1 cellular context compared by ENCODE assay signal in the genomic region with DNA sequence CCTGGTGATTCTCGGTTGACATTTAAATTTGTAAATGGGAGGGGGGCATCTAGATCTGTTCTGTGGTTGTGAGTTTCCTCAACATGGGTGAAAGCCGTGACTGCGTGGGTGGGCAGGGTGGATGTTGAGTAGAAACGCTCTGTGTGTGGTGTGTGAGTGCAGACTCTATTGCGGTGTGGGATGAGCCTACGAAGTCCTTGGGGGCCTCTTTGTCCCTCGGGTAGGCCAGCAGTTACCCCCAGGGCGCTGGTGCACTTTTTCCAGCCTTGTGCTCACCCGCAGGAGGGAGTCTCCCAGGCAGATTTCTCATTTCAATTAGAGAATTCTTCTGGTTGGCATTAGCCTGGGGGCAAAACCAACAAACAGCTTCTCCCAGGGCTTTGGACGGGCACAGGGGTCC.
TF ChIP-seq lines count a peak whose summit lies in the region.

No MANE protein-coding gene starts in this region.

TF ChIP-seq in HEK293, 187 proteins besides CTCF, POLR2A, EP300 and RAD21 (continued from another document):
- TF ChIP-seq, protein P1, sequence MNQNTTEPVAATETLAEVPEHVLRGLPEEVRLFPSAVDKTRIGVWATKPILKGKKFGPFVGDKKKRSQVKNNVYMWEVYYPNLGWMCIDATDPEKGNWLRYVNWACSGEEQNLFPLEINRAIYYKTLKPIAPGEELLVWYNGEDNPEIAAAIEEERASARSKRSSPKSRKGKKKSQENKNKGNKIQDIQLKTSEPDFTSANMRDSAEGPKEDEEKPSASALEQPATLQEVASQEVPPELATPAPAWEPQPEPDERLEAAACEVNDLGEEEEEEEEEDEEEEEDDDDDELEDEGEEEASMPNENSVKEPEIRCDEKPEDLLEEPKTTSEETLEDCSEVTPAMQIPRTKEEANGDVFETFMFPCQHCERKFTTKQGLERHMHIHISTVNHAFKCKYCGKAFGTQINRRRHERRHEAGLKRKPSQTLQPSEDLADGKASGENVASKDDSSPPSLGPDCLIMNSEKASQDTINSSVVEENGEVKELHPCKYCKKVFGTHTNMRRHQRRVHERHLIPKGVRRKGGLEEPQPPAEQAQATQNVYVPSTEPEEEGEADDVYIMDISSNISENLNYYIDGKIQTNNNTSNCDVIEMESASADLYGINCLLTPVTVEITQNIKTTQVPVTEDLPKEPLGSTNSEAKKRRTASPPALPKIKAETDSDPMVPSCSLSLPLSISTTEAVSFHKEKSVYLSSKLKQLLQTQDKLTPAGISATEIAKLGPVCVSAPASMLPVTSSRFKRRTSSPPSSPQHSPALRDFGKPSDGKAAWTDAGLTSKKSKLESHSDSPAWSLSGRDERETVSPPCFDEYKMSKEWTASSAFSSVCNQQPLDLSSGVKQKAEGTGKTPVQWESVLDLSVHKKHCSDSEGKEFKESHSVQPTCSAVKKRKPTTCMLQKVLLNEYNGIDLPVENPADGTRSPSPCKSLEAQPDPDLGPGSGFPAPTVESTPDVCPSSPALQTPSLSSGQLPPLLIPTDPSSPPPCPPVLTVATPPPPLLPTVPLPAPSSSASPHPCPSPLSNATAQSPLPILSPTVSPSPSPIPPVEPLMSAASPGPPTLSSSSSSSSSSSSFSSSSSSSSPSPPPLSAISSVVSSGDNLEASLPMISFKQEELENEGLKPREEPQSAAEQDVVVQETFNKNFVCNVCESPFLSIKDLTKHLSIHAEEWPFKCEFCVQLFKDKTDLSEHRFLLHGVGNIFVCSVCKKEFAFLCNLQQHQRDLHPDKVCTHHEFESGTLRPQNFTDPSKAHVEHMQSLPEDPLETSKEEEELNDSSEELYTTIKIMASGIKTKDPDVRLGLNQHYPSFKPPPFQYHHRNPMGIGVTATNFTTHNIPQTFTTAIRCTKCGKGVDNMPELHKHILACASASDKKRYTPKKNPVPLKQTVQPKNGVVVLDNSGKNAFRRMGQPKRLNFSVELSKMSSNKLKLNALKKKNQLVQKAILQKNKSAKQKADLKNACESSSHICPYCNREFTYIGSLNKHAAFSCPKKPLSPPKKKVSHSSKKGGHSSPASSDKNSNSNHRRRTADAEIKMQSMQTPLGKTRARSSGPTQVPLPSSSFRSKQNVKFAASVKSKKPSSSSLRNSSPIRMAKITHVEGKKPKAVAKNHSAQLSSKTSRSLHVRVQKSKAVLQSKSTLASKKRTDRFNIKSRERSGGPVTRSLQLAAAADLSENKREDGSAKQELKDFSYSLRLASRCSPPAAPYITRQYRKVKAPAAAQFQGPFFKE (tag by site-specific recombination; IDR thresholded peaks at IDR 0.05; ENCODE audit: borderline replicate concordance): no peak
- TF ChIP-seq, protein P2, sequence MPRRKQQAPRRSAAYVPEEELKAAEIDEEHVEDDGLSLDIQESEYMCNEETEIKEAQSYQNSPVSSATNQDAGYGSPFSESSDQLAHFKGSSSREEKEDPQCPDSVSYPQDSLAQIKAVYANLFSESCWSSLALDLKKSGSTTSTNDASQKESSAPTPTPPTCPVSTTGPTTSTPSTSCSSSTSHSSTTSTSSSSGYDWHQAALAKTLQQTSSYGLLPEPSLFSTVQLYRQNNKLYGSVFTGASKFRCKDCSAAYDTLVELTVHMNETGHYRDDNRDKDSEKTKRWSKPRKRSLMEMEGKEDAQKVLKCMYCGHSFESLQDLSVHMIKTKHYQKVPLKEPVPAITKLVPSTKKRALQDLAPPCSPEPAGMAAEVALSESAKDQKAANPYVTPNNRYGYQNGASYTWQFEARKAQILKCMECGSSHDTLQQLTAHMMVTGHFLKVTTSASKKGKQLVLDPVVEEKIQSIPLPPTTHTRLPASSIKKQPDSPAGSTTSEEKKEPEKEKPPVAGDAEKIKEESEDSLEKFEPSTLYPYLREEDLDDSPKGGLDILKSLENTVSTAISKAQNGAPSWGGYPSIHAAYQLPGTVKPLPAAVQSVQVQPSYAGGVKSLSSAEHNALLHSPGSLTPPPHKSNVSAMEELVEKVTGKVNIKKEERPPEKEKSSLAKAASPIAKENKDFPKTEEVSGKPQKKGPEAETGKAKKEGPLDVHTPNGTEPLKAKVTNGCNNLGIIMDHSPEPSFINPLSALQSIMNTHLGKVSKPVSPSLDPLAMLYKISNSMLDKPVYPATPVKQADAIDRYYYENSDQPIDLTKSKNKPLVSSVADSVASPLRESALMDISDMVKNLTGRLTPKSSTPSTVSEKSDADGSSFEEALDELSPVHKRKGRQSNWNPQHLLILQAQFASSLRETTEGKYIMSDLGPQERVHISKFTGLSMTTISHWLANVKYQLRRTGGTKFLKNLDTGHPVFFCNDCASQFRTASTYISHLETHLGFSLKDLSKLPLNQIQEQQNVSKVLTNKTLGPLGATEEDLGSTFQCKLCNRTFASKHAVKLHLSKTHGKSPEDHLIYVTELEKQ (tag by site-specific recombination; IDR thresholded peaks at IDR 0.05; ENCODE audit: borderline replicate concordance): no peak
- TF ChIP-seq, protein P3, sequence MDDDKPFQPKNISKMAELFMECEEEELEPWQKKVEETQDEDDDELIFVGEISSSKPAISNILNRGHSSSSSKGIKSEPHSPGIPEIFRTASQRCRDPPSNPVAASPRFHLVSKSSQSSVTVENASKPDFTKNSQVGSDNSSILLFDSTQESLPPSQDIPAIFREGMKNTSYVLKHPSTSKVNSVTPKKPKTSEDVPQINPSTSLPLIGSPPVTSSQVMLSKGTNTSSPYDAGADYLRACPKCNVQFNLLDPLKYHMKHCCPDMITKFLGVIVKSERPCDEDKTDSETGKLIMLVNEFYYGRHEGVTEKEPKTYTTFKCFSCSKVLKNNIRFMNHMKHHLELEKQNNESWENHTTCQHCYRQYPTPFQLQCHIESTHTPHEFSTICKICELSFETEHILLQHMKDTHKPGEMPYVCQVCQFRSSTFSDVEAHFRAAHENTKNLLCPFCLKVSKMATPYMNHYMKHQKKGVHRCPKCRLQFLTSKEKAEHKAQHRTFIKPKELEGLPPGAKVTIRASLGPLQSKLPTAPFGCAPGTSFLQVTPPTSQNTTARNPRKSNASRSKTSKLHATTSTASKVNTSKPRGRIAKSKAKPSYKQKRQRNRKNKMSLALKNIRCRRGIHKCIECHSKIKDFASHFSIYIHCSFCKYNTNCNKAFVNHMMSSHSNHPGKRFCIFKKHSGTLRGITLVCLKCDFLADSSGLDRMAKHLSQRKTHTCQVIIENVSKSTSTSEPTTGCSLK (tag by site-specific recombination; IDR thresholded peaks at IDR 0.05): no peak
- peak; percentile 98 for TF ChIP-seq GLIS1 (tag by site-specific recombination; IDR thresholded peaks at IDR 0.05)
- TF ChIP-seq, protein P4, sequence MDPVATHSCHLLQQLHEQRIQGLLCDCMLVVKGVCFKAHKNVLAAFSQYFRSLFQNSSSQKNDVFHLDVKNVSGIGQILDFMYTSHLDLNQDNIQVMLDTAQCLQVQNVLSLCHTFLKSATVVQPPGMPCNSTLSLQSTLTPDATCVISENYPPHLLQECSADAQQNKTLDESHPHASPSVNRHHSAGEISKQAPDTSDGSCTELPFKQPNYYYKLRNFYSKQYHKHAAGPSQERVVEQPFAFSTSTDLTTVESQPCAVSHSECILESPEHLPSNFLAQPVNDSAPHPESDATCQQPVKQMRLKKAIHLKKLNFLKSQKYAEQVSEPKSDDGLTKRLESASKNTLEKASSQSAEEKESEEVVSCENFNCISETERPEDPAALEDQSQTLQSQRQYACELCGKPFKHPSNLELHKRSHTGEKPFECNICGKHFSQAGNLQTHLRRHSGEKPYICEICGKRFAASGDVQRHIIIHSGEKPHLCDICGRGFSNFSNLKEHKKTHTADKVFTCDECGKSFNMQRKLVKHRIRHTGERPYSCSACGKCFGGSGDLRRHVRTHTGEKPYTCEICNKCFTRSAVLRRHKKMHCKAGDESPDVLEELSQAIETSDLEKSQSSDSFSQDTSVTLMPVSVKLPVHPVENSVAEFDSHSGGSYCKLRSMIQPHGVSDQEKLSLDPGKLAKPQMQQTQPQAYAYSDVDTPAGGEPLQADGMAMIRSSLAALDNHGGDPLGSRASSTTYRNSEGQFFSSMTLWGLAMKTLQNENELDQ (tag by site-specific recombination; IDR thresholded peaks at IDR 0.05; ENCODE audit: low read depth): no peak
- TF ChIP-seq, protein P5, sequence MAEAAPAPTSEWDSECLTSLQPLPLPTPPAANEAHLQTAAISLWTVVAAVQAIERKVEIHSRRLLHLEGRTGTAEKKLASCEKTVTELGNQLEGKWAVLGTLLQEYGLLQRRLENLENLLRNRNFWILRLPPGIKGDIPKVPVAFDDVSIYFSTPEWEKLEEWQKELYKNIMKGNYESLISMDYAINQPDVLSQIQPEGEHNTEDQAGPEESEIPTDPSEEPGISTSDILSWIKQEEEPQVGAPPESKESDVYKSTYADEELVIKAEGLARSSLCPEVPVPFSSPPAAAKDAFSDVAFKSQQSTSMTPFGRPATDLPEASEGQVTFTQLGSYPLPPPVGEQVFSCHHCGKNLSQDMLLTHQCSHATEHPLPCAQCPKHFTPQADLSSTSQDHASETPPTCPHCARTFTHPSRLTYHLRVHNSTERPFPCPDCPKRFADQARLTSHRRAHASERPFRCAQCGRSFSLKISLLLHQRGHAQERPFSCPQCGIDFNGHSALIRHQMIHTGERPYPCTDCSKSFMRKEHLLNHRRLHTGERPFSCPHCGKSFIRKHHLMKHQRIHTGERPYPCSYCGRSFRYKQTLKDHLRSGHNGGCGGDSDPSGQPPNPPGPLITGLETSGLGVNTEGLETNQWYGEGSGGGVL (tag by site-specific recombination; IDR thresholded peaks at IDR 0.05): no peak
- TF ChIP-seq ZNF677 (tag by site-specific recombination; IDR thresholded peaks at IDR 0.05): no peak
- TF ChIP-seq ZNF561 (tag by site-specific recombination; IDR thresholded peaks at IDR 0.05; ENCODE audit: borderline replicate concordance): no peak
